Comparison of ENCODE assay signal across 18 cellular contexts in the genomic region with DNA sequence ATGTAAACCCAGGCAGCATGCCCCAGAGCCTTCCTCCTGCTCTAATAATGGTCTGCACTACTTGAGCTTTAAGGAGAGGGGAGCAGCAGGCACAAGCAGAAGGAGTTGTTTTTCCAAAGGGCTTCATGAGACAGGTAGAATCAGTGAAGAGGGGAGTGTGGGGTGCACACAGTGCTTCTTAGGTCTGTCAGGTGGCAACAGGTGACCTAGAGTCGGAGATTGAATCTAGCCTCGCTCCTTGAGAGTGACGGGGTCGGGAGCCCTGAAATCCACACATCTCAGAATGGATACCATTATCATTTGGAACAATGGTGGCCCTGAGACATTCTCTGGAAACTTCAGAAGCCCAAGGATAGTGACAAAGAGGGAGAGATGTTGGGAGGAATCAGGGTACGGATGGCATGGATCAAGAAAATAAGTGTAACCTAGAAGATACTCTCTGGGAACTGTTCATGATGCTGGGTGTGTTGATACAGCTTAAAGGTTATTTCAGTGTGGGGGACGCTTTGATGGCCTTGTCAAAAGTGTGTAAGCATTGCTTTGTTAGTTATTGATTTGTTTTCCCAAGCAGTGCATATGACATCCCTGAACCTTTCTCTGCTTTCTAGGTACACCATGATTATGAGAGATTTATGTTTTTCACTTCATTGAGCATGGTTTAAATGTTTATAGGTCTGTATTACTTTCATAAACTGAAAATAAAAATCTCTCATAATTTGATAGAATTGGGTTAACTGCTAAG.
DNase-seq lines count a peak whose midpoint lies in the region; TF ChIP-seq lines count a peak whose summit lies in the region.
"Had no signal": no experiment of that assay in that cellular context is flagged by ENCODE, and none has a peak within 500 bp of the region (broad histone marks: within the 10 kb centered on the region; RNA-seq: fewer than 3 reads in every experiment).

No MANE protein-coding gene starts in this region.

- CTCF ChIA-PET in HEK293 (lab: Yijun Ruan, JAX) = interaction anchor here (0.6 to 1.4 kb wide), 3 partner anchors 80 to 343 kb away, joined by 3 read pairs; no protein-coding TSS in a partner anchor

- H3K4me1 ChIP-seq in HEK293 (ENCODE audit: control insufficient read depth, insufficient read depth, low read length) (no peaks in the 10 kb centered on the region), neural progenitor cell (peaks cover 2% of the 10 kb centered on the region)
- H3K4me1 ChIP-seq: Caco-2 had no signal

- peak overlapping the region; percentile 20 for H2AFZ ChIP-seq in neural progenitor cell (replicated peaks)
- H2AFZ ChIP-seq: GM23248 had no signal

- POLR2A ChIA-PET in HEK293 (lab: Yijun Ruan, JAX) = no interaction called here

- H3K36me3 Mint-ChIP-seq in activated CD4-positive, alpha-beta T cell treated with anti-CD3 and anti-CD28 coated beads, Interleukin-2, amount 10 ng/mL, durations not matched to agents 24 days and 14 days (ENCODE audit: low read depth) = no peaks in the 10 kb centered on the region
- H3K36me3 Mint-ChIP-seq in neural progenitor cell = no peaks in the 10 kb centered on the region
- H3K36me3 Mint-ChIP-seq: CD4-positive, CD25-positive, alpha-beta regulatory T cell; CD8-positive, alpha-beta T cell had no signal

- H3K79me2 ChIP-seq in neural progenitor cell (ENCODE audit: low read depth) = no peaks in the 10 kb centered on the region

- peak; percentile 50 for DNase-seq in activated CD4-positive, alpha-beta T cell treated with anti-CD3 and anti-CD28 coated beads, Interleukin-2, amount 10 ng/mL, durations not matched to agents 24 days and 14 days
- no peak for DNase-seq in activated CD4-positive, alpha-beta T cell treated with anti-CD3 and anti-CD28 coated beads for 48 hours
- DNase-seq in neural progenitor cell (ENCODE audit: low spot score) (no peak), foreskin melanocyte (no peak), NCI-H345 (lab: John Stamatoyannopoulos, UW) (no peak)
- DNase-seq: Caco-2; CD4-positive, CD25-positive, alpha-beta regulatory T cell; CD8-positive, alpha-beta T cell; DMS153; DND-41; GM23248; H7; HCEC 1CT had no signal

- H3K27me3 ChIP-seq in neural progenitor cell = no peaks in the 10 kb centered on the region
- H3K27me3 ChIP-seq: BLaER1 had no signal

- no peaks in the 10 kb centered on the region for H3F3A ChIP-seq in neural progenitor cell (ENCODE audit: low read depth)

- no peak overlapping the region for H3K9ac ChIP-seq in neural progenitor cell
- H3K9ac ChIP-seq: BLaER1, GM23248 had no signal

- H4K20me1 ChIP-seq in neural progenitor cell (ENCODE audit: low read depth) = no peaks in the 10 kb centered on the region
- H4K20me1 ChIP-seq: BLaER1 had no signal

- no peak overlapping the region for H3K4me2 ChIP-seq in neural progenitor cell
- H3K4me2 ChIP-seq: BLaER1 had no signal

- no peak overlapping the region for H3K27ac ChIP-seq in HEK293 (ENCODE audit: extremely low read depth, low read depth, low read length)
- no peak overlapping the region for H3K27ac ChIP-seq in neural progenitor cell
- H3K27ac ChIP-seq: 22Rv1, BLaER1, C4-2B, GM23248 had no signal

- H3K9me3 ChIP-seq in HEK293 (ENCODE audit: control insufficient read depth, insufficient read depth, low read depth, low read length) (no peaks in the 10 kb centered on the region), neural progenitor cell (ENCODE audit: low read depth) (no peaks in the 10 kb centered on the region)
- H3K9me3 ChIP-seq: BLaER1, Caco-2 had no signal

- H3K36me3 ChIP-seq in HEK293 (ENCODE audit: control insufficient read depth in 2 of 2, insufficient read depth in 1 of 2, low read length in 2 of 2) (no peaks in the 10 kb centered on the region), neural progenitor cell (no peaks in the 10 kb centered on the region)
- H3K36me3 ChIP-seq: BLaER1 had no signal

- H3K4me1 Mint-ChIP-seq in activated CD4-positive, alpha-beta T cell treated with anti-CD3 and anti-CD28 coated beads, Interleukin-2, amount 10 ng/mL, durations not matched to agents 24 days and 14 days = no peaks in the 10 kb centered on the region
- no peaks in the 10 kb centered on the region for H3K4me1 Mint-ChIP-seq in neural progenitor cell

- intact Hi-C loops in activated CD4-positive, alpha-beta T cell treated with anti-CD3 and anti-CD28 coated beads, Interleukin-2, amount 10 ng/mL, durations not matched to agents 24 days and 14 days (cut with micrococcal nuclease) = no loop called here

- no peak for TF ChIP-seq CTCF in HEK293 (tag by site-specific recombination; IDR thresholded peaks at IDR 0.05)
- no peak for TF ChIP-seq CTCF in neural progenitor cell (IDR thresholded peaks at IDR 0.05)

- peaks cover 34% of the 10 kb centered on the region for H3K27me3 Mint-ChIP-seq in activated CD4-positive, alpha-beta T cell treated with anti-CD3 and anti-CD28 coated beads, Interleukin-2, amount 10 ng/mL, durations not matched to agents 24 days and 14 days
- no peaks in the 10 kb centered on the region for H3K27me3 Mint-ChIP-seq in neural progenitor cell (ENCODE audit: insufficient read depth, low read depth)

- no peaks in the 10 kb centered on the region for H3K9me3 Mint-ChIP-seq in activated CD4-positive, alpha-beta T cell treated with anti-CD3 and anti-CD28 coated beads, Interleukin-2, amount 10 ng/mL, durations not matched to agents 24 days and 14 days
- no peaks in the 10 kb centered on the region for H3K9me3 Mint-ChIP-seq in neural progenitor cell
- H3K9me3 Mint-ChIP-seq: CD4-positive, CD25-positive, alpha-beta regulatory T cell; CD8-positive, alpha-beta T cell had no signal

- H3K27ac Mint-ChIP-seq in activated CD4-positive, alpha-beta T cell treated with anti-CD3 and anti-CD28 coated beads, Interleukin-2, amount 10 ng/mL, durations not matched to agents 24 days and 14 days = no peak overlapping the region
- no peak overlapping the region for H3K27ac Mint-ChIP-seq in neural progenitor cell
- H3K27ac Mint-ChIP-seq: B cell; CD4-positive, CD25-positive, alpha-beta regulatory T cell; CD8-positive, alpha-beta T cell had no signal

- H3K4me3 ChIP-seq in HEK293 (ENCODE audit: low read depth, low read length) (no peak overlapping the region), neural progenitor cell (no peak overlapping the region)
- H3K4me3 ChIP-seq: BLaER1, GM23248 had no signal

- no peak overlapping the region for H3K4me3 Mint-ChIP-seq in activated CD4-positive, alpha-beta T cell treated with anti-CD3 and anti-CD28 coated beads, Interleukin-2, amount 10 ng/mL, durations not matched to agents 24 days and 14 days
- no peak overlapping the region for H3K4me3 Mint-ChIP-seq in neural progenitor cell
- H3K4me3 Mint-ChIP-seq: B cell; CD4-positive, CD25-positive, alpha-beta regulatory T cell; CD8-positive, alpha-beta T cell had no signal

TF ChIP-seq in HEK293, 187 proteins besides CTCF, POLR2A, EP300 and RAD21:
- TF ChIP-seq ZNF433 (tag by site-specific recombination; IDR thresholded peaks at IDR 0.05; ENCODE audit: low read depth) (no peak), SCRT2 (tag by site-specific recombination; IDR thresholded peaks at IDR 0.05) (peak; percentile 52), ZNF404 (tag by site-specific recombination; IDR thresholded peaks at IDR 0.05) (no peak), GLI2 (tag by site-specific recombination; IDR thresholded peaks at IDR 0.05; ENCODE audit: borderline replicate concordance, low read depth) (no peak)
